In genomic region chr5:134125195-134126015, GRCh38 we compare ENCODE assay signal across 8 cellular contexts. TPM values are rescaled to one million over a fixed set of nuclear protein-coding genes. Genes with fewer than 3 reads are reported as not detected.
DNase-seq lines count a peak whose midpoint lies in the region; ATAC-seq and TF ChIP-seq lines count a peak whose summit lies in the region.

No MANE protein-coding gene starts in this region.

- H3K27ac ChIP-seq in BLaER1 (peak overlapping the region; percentile 66), Panc1 (ENCODE audit: low read length) (peak overlapping the region; percentile 70), colonic mucosa (no peak overlapping the region)
- peak overlapping the region; percentile 98 for H3K27ac ChIP-seq in effector memory CD4-positive, alpha-beta T cell (ENCODE audit: insufficient read depth, low read length, poor library complexity, severe bottlenecking)

- POLR2A ChIA-PET in Panc1 (lab: Charles Lee): interaction anchor here (0.6 kb wide), 1 partner anchor 13 kb away, joined by 3 read pairs; no protein-coding TSS in a partner anchor

- peak; percentile 82 for ATAC-seq in Panc1
- ATAC-seq in HG03139 (IDR thresholded peaks at IDR 0.05; ENCODE audit: unreplicated experiment): no peak

- BruUV-seq in Panc1 (replicated peaks; lab: Mats Ljungman, UMichigan): no TSS peak

- H4K20me1 ChIP-seq in BLaER1: peaks cover 89% of the 10 kb centered on the region

- intact Hi-C loops in Panc1 (cut with micrococcal nuclease; ENCODE audit: unreplicated experiment) (no loop called here), colonic mucosa (cut with DNase I) (no loop called here)

- DNase-seq in Panc1 (ENCODE audit: low read depth, low spot score) (peak; percentile 82), non-pigmented ciliary epithelial cell (ENCODE audit: low read depth) (peak; percentile 46), HK-2 (ENCODE audit: unreplicated experiment) (no peak), OCI-M2 (lab: John Stamatoyannopoulos, UW; ENCODE audit: unreplicated experiment) (no peak), colonic mucosa (no peak)
- no peak for DNase-seq in effector memory CD4-positive, alpha-beta T cell

- TF ChIP-seq CTCF in Panc1 (IDR thresholded peaks at IDR 0.05): no peak
- no peak for TF ChIP-seq CTCF in colonic mucosa (IDR thresholded peaks at IDR 0.05)

- H3K36me3 ChIP-seq in BLaER1 (peaks cover 28% of the 10 kb centered on the region), Panc1 (ENCODE audit: control insufficient read depth, insufficient read depth, low read length) (no peaks in the 10 kb centered on the region), colonic mucosa (no peaks in the 10 kb centered on the region)
- H3K36me3 ChIP-seq in effector memory CD4-positive, alpha-beta T cell (ENCODE audit: control insufficient read depth, insufficient read depth, low read length): peaks cover 30% of the 10 kb centered on the region

- CTCF ChIA-PET in Panc1 (lab: Charles Lee): interaction anchor here (0.5 to 2.6 kb wide), 3 partner anchors 14 to 102 kb away, joined by 3 to 17 read pairs (median 4); no protein-coding TSS in a partner anchor

- H3K27me3 ChIP-seq in BLaER1 (peaks cover 17% of the 10 kb centered on the region), Panc1 (ENCODE audit: control insufficient read depth, insufficient read depth, low read length) (no peaks in the 10 kb centered on the region), colonic mucosa (no peaks in the 10 kb centered on the region)
- H3K27me3 ChIP-seq in effector memory CD4-positive, alpha-beta T cell (replicated peaks; ENCODE audit: control insufficient read depth, insufficient read depth, low read length, poor library complexity, severe bottlenecking): no peaks in the 10 kb centered on the region

- peak overlapping the region; percentile 94 for H3K4me2 ChIP-seq in BLaER1

- H3K4me1 ChIP-seq in BLaER1 (peaks cover 81% of the 10 kb centered on the region), Panc1 (ENCODE audit: control insufficient read depth, insufficient read depth, low read length) (peaks cover 38% of the 10 kb centered on the region), colonic mucosa (no peaks in the 10 kb centered on the region)
- H3K4me1 ChIP-seq in effector memory CD4-positive, alpha-beta T cell (ENCODE audit: control insufficient read depth, insufficient read depth, low read length, poor library complexity, severe bottlenecking): peaks cover 98% of the 10 kb centered on the region

- in situ Hi-C loops in Panc1 (cut with HindIII; ENCODE audit: low pct_unique_long_range_greater_than_20kb, low sequenced_read_pairs): no loop called here

- H3K9ac ChIP-seq in BLaER1 (no peak overlapping the region), colonic mucosa (ENCODE audit: low read depth in 2 of 2, low read length in 2 of 2) (no peak overlapping the region)

- H3K9me3 ChIP-seq in BLaER1 (no peaks in the 10 kb centered on the region), Panc1 (ENCODE audit: control insufficient read depth, insufficient read depth, low read depth, low read length) (no peaks in the 10 kb centered on the region), colonic mucosa (no peaks in the 10 kb centered on the region)
- no peaks in the 10 kb centered on the region for H3K9me3 ChIP-seq in effector memory CD4-positive, alpha-beta T cell (ENCODE audit: control insufficient read depth, low read length)

- H3K4me3 ChIP-seq in BLaER1 (no peak overlapping the region), Panc1 (ENCODE audit: low read depth in 2 of 2, low read length in 2 of 2) (no peak overlapping the region), colonic mucosa (no peak overlapping the region)
- peak overlapping the region; percentile 40 for H3K4me3 ChIP-seq in effector memory CD4-positive, alpha-beta T cell (ENCODE audit: insufficient read depth, low read depth, low read length, poor library complexity, severe bottlenecking)

RNA-seq across cellular contexts. Expression of gene TCF7, which starts 10.9 kb away (rescaled TPM):
- total RNA-seq in Panc1 (2021; ENCODE audit: unreplicated experiment) (24.0 TPM), colonic mucosa (1 to 10 TPM; 4.3 to 9.4 TPM)
- polyA plus RNA-seq in Panc1 (2012; ENCODE audit: insufficient read length): 45.5 TPM

RNA-seq across cellular contexts. Expression of gene SKP1, which starts 51.3 kb away (rescaled TPM):
- total RNA-seq in Panc1 (2021; ENCODE audit: unreplicated experiment) (301 TPM), colonic mucosa (100 to 1,000 TPM; 235 to 272 TPM)
- polyA plus RNA-seq in Panc1 (2012; ENCODE audit: insufficient read length): 270 TPM

Comparison
In these comparisons a context has a peak if more than half of its experiments do, and no peak if none do; other contexts are left out.
1. DNase-seq: peak in Panc1 (single experiment) and non-pigmented ciliary epithelial cell (single experiment); none in effector memory CD4-positive, alpha-beta T cell (0 of 3), HK-2 (single experiment), OCI-M2 (single experiment) and colonic mucosa (single experiment).